8 cellular contexts compared by ENCODE assay signal in the genomic region with DNA sequence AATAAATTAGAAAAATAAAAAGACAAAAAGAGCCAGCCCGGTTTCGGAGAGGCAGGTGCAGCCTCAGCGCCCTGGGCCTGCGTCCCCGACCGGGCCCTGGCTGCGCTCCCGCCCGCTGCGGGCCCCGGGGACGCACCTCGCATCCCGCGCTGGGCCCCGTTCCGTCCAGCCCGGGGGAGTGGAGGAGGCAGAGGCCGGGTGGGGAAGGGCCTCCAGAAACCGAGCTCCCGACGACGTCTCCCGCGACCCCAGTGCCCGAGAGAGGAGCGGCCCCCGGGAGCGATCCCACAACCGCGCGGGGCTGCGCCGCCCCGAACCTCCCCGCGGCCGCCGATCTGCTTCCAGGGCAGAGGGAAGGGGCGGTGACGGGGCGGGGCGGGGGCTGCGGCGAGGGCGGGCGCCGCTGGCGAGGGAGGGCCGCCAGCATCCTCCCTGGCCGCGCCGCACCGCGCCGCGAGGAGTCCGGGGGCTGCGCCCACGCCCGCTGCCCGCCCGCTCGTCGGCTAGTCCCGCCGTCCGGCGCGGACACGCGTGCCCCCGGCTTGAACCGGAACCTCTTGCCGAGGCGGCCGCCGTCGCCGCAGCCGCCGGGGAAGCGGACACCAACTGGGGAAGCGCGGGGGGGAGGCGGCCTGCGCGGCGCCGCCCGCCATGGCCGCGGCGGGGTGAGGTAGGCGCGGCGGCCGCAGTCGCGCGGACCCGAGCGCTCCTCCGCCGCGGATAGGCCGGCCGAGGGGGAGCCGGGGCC. TPM values are rescaled to one million over a fixed set of nuclear protein-coding genes. Genes with fewer than 3 reads are reported as not detected.
A peak's percentile ranks its signal among the peaks of the same experiment; 100 is the strongest.
DNase-seq lines count a peak whose midpoint lies in the region; ATAC-seq and TF ChIP-seq lines count a peak whose summit lies in the region.

CCNY (plus strand) TSS at position 426 of the 748 bp plus-strand sequence. CDS start 545 bp downstream, outside the sequence.

- H3K4me1 ChIP-seq in DND-41 (ENCODE audit: insufficient read depth, low read length) (peaks cover 62% of the 10 kb centered on the region), IMR-90 (ENCODE audit: control insufficient read depth, insufficient read depth, low read length) (peaks cover 18% of the 10 kb centered on the region), heart left ventricle (peaks cover 19 to 78% (median 66%) of the 10 kb centered on the region in 12 donors), transverse colon (peaks cover 31 to 56% (median 37%) of the 10 kb centered on the region in 4 donors)

- POLR2A ChIA-PET in IMR-90 (lab: Charles Lee; ENCODE audit: unreplicated experiment), result interaction anchor here (0.6 kb wide), 1 partner anchor 371 kb away, joined by 4 read pairs; no protein-coding TSS in a partner anchor

- DNase-seq in DND-41 (peak; percentile 80), IMR-90 (peak; percentile 56), T follicular helper cell (ENCODE audit: low read depth) (peak; percentile 73), heart left ventricle (peak; percentile 84 to 91 (median 88)), posterior cingulate gyrus (peak; percentile 64 to 95 (median 76)), transverse colon (peak; percentile 85)
- peak; percentile 62 for DNase-seq in activated naive CD8-positive, alpha-beta T cell treated with anti-CD3 and anti-CD28 coated beads, Interleukin-2, amount 50 U/mL, for 16 hours (ENCODE audit: low read depth, low spot score)

- TF ChIP-seq POLR2A in IMR-90 (IDR thresholded peaks at IDR 0.05; ENCODE audit: low read depth, low read length) (peak; percentile 77), heart left ventricle (IDR thresholded peaks at IDR 0.05) (peak in 1 of 2 donors; percentile 73), transverse colon (IDR thresholded peaks at IDR 0.05) (peak; percentile 73)

- dilution Hi-C loops in IMR-90 (cut with HindIII; ENCODE audit: low sequenced_read_pairs, unreplicated experiment), result no loop called here

- H3K9me1 ChIP-seq in IMR-90 (ENCODE audit: insufficient read depth, low read length), result peaks cover 18% of the 10 kb centered on the region

- peaks cover 92% of the 10 kb centered on the region for H3K79me2 ChIP-seq in DND-41 (ENCODE audit: insufficient read depth, low read length)

- peak within 1 kb of the TSS; percentile 93 for H2AFZ ChIP-seq in DND-41 (ENCODE audit: low read depth, low read length)
- peak within 1 kb of the TSS; percentile 95 for H2AFZ ChIP-seq in IMR-90 (replicated peaks; ENCODE audit: low read length, poor library complexity)

- H3K27ac ChIP-seq in DND-41 (ENCODE audit: low read length), result peak within 1 kb of the TSS; percentile 75
- peak within 1 kb of the TSS; percentile 98 for H3K27ac ChIP-seq in IMR-90 (ENCODE audit: insufficient read depth, low read length)
- peak within 1 kb of the TSS; percentile 83 to 94 (median 90) for H3K27ac ChIP-seq in heart left ventricle
- peak within 1 kb of the TSS; percentile 90 to 95 (median 92) for H3K27ac ChIP-seq in transverse colon

- peak within 1 kb of the TSS; percentile 75 to 83; a peak in 3 of 4 replicates for H4K8ac ChIP-seq in IMR-90 (ENCODE audit: low read depth in 2 of 2, low read length in 2 of 2)

- H3K23ac ChIP-seq in IMR-90 (ENCODE audit: low read depth, low read length), result peak within 1 kb of the TSS; percentile 94

- in situ Hi-C loops in IMR-90 (cut with MboI; ENCODE audit: low sequenced_read_pairs) (no loop called here), transverse colon (cut with MboI; ENCODE audit: low pct_ligation_motif_present in 1 of 4, low pct_unique_long_range_greater_than_20kb in 1 of 4, low sequenced_read_pairs in 3 of 4) (no loop called here)

- H3K4me3 ChIP-seq in DND-41 (ENCODE audit: low read depth in 1 of 2, low read length in 2 of 2) (peak within 1 kb of the TSS; percentile 90 to 98), IMR-90 (ENCODE audit: insufficient read depth, low read depth, low read length) (peak within 1 kb of the TSS; percentile 100), heart left ventricle (peak within 1 kb of the TSS; percentile 77 to 99 (median 95)), transverse colon (peak within 1 kb of the TSS; percentile 87 to 99 (median 94))

- H3K56ac ChIP-seq in IMR-90 (ENCODE audit: extremely low read depth, insufficient read depth, low read length), result peak within 1 kb of the TSS; percentile 67; the same call in 1 of the 2 replicates

- H3K9ac ChIP-seq in DND-41 (ENCODE audit: low read depth, low read length), result peak within 1 kb of the TSS; percentile 85
- H3K9ac ChIP-seq in IMR-90 (ENCODE audit: low read depth, low read length), result peak within 1 kb of the TSS; percentile 99

- H3K4me2 ChIP-seq in DND-41 (ENCODE audit: insufficient read depth, low read length), result peak within 1 kb of the TSS; percentile 92
- peak within 1 kb of the TSS; percentile 100 for H3K4me2 ChIP-seq in IMR-90 (ENCODE audit: low read depth, low read length)

- H3K27me3 ChIP-seq in DND-41 (ENCODE audit: insufficient read depth, low read length, poor library complexity) (no peaks in the 10 kb centered on the region), IMR-90 (ENCODE audit: control insufficient read depth, insufficient read depth, low read length) (no peaks in the 10 kb centered on the region), heart left ventricle (no peaks in the 10 kb centered on the region), transverse colon (no peaks in the 10 kb centered on the region)

- TF ChIP-seq CTCF in DND-41 (IDR thresholded peaks at IDR 0.05; ENCODE audit: borderline replicate concordance, extremely low read depth, low read length, poor library complexity, severe bottlenecking), result no peak
- no peak for TF ChIP-seq CTCF in IMR-90 (conservative IDR thresholded peaks at IDR 0.05; ENCODE audit: low read depth, low read length)
- peak in 1 of 12 donors; percentile 6 for TF ChIP-seq CTCF in heart left ventricle (IDR thresholded peaks at IDR 0.05)
- no peak for TF ChIP-seq CTCF in transverse colon (IDR thresholded peaks at IDR 0.05)

- H2BK5ac ChIP-seq in IMR-90 (ENCODE audit: low read depth, low read length, poor library complexity, severe bottlenecking), result peak within 1 kb of the TSS; percentile 92

- peak within 1 kb of the TSS; percentile 87 for H2AK9ac ChIP-seq in IMR-90 (replicated peaks; ENCODE audit: low read depth, low read length, poor library complexity)

- peak; percentile 89 for ATAC-seq in DND-41 (ENCODE audit: insufficient read depth, low read depth)
- peak; percentile 62 for ATAC-seq in GM21526 (IDR thresholded peaks at IDR 0.05; ENCODE audit: low FRiP score, unreplicated experiment)
- peak; percentile 87 for ATAC-seq in IMR-90 (ENCODE audit: low read depth)
- peak; percentile 77 to 92 (median 88) for ATAC-seq in heart left ventricle

- H3K14ac ChIP-seq in IMR-90 (replicated peaks; ENCODE audit: low read depth, low read length), result peak within 1 kb of the TSS; percentile 77

- CTCF ChIA-PET in IMR-90 (lab: Yijun Ruan, JAX), result no interaction called here

- no peak for TF ChIP-seq EP300 in transverse colon (IDR thresholded peaks at IDR 0.05; ENCODE audit: low read depth)

- H3K9me3 ChIP-seq in DND-41 (ENCODE audit: insufficient read depth, low read length, severe bottlenecking) (no peaks in the 10 kb centered on the region), IMR-90 (ENCODE audit: control insufficient read depth, insufficient read depth, low read length) (no peaks in the 10 kb centered on the region), heart left ventricle (no peaks in the 10 kb centered on the region), transverse colon (no peaks in the 10 kb centered on the region)

- BruUV-seq in IMR-90 (replicated peaks; lab: Mats Ljungman, UMichigan), result no TSS peak

- intact Hi-C loops in IMR-90 (cut with micrococcal nuclease) (loop anchor here (1.0 to 5.0 kb wide), 4 partner anchors 71 to 211 kb away; no protein-coding TSS in a partner anchor), heart left ventricle (cut with DNase I) (loop anchor here (2.0 to 10.0 kb wide), 11 partner anchors 33 to 229 kb away; no protein-coding TSS in a partner anchor), posterior cingulate gyrus (cut with DNase I) (loop anchor here (5.0 to 10.0 kb wide), 4 partner anchors 81 to 226 kb away; partner anchors contain the start of gene CREM), transverse colon (cut with DNase I; ENCODE audit: low total_unique reads) (no loop called here)

- peak within 1 kb of the TSS; percentile 50; the same call in 1 of the 2 replicates for H4K91ac ChIP-seq in IMR-90 (ENCODE audit: insufficient read depth, low read depth, low read length)

- peak; percentile 1; the same call in 1 of the 2 replicates for TF ChIP-seq RAD21 in IMR-90 (IDR thresholded peaks at IDR 0.05; ENCODE audit: low read length)

- WGBS in IMR-90 (ENCODE audit: extremely low coverage in 2 of 2, insufficient read length in 1 of 2), 2 experiments, result 0% methylated on average over 40 of the region's 109 CpGs; no CpG with 5 or more reads in 1 of the 2 experiments
- WGBS in heart left ventricle, 4 donors, result 0 to 1% (median 0%) methylated on average over 27 to 109 of the region's 109 CpGs
- WGBS in transverse colon (ENCODE audit: low coverage in 1 of 2), 2 donors, result 1% methylated on average over 30 of the region's 109 CpGs; no CpG with 5 or more reads in 1 of the 2 donors

- H2BK15ac ChIP-seq in IMR-90 (ENCODE audit: low read depth, low read length), result peak within 1 kb of the TSS; percentile 12; the same call in 2 of the 3 replicates

- H2BK20ac ChIP-seq in IMR-90 (ENCODE audit: low read depth, low read length), result no peak within 1 kb of the TSS

- peak within 1 kb of the TSS; percentile 91 for H2AK5ac ChIP-seq in IMR-90 (ENCODE audit: low read depth, low read length)

- H3K36me3 ChIP-seq in DND-41 (ENCODE audit: insufficient read depth, low read length) (peaks cover 21% of the 10 kb centered on the region), IMR-90 (ENCODE audit: control insufficient read depth, insufficient read depth, low read length) (peaks cover 6% of the 10 kb centered on the region), heart left ventricle (no peaks in the 10 kb centered on the region), transverse colon (no peaks in the 10 kb centered on the region)

- H4K5ac ChIP-seq in IMR-90 (ENCODE audit: low read depth, low read length), result peak within 1 kb of the TSS; percentile 92

- peak within 1 kb of the TSS; percentile 88 for H3K18ac ChIP-seq in IMR-90 (ENCODE audit: low read depth, low read length)

- peak within 1 kb of the TSS; percentile 82 for H3K4ac ChIP-seq in IMR-90 (ENCODE audit: low read depth, low read length)

- peak within 1 kb of the TSS; percentile 59 for H2BK120ac ChIP-seq in IMR-90 (ENCODE audit: low read depth, low read length)

- peaks cover 60% of the 10 kb centered on the region for H4K20me1 ChIP-seq in DND-41 (ENCODE audit: insufficient read depth, low read length)
- peaks cover 52% of the 10 kb centered on the region for H4K20me1 ChIP-seq in IMR-90 (ENCODE audit: insufficient read depth, low read length)

- peaks cover 30 to 66% of the 10 kb centered on the region in 2 experiments for H3K79me1 ChIP-seq in IMR-90 (ENCODE audit: low read depth in 1 of 2, low read length in 2 of 2)

RNA-seq across cellular contexts. Expression of gene CCNY, which starts in this region (rescaled TPM):
- total RNA-seq in IMR-90 (2012; rRNA removed) (81.4 and 131 TPM in 2 replicates), heart left ventricle (100 to 1,000 TPM in 1 of 9 donors, 10 to 100 TPM in 8; 39.7 to 106 (median 81.6) TPM), transverse colon (10 to 100 TPM; 19.5 to 53.9 (median 41.4) TPM)
- polyA plus RNA-seq in IMR-90 (2012; rRNA removed) (24.8 and 38.0 TPM in 2 replicates), heart left ventricle (10 to 100 TPM; 26.4 to 38.6 TPM)
- 12.8 and 15.6 TPM in 2 replicates for polyA plus RNA-seq in IMR-90 (2012; cell fraction: cytosol; rRNA removed)
- polyA plus RNA-seq in IMR-90 (2012; cell fraction: nucleus; rRNA removed; ENCODE audit: low replicate concordance), result 9.9 and 36.3 TPM in 2 replicates

Comparison
In these comparisons a context has a peak if more than half of its experiments do, and no peak if none do; other contexts are left out.
1. Peak in every context shown above with its lines: DNase-seq, ATAC-seq, H3K4me3 ChIP-seq and H3K27ac ChIP-seq.